Comparison of ENCODE assay signal across 26 cellular contexts in the genomic region with DNA sequence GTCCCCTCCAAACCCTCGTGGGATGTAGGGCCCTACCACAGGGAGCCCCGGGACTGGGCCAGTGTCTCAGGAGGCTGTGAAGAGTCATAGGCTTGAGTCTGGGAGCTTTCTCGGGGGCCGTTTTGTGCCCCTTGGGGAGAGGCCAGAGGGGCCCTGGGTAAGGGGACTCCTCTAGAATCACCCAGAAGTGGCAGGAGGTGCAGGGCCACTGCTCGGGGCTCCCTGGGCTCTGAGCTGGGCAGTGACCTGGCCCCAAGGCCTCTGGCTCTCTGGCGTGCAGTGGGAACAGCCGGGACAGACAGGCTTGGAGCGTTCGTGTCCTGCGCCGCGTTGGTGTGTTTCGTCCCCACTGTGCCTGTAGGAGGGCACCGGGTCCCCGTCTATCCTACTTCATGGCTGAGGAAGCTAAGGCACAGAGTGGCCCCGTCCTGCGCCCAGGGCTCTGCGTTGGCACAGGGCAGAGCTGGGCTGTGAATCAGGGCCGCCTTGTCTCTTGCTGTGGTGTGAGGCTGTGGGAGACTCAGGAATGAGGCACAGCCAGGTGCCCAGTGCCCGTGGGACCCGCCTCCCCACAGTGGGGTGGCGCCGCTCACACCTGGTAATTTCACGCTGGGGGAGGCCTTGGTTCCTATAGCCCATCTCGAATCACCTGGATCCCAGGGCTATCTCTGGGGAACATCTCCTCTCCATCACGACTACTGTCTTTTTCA. TPM values are rescaled to one million over a fixed set of nuclear protein-coding genes. Genes with fewer than 3 reads are reported as not detected.
DNase-seq lines count a peak whose midpoint lies in the region; ATAC-seq and TF ChIP-seq lines count a peak whose summit lies in the region.
"Had no signal": no experiment of that assay in that cellular context is flagged by ENCODE, and none has a peak within 500 bp of the region (broad histone marks: within the 10 kb centered on the region; RNA-seq: fewer than 3 reads in every experiment).

No MANE protein-coding gene starts in this region.

- peak; percentile 0 for DNase-seq in stimulated activated CD4-positive, alpha-beta T cell treated with anti-CD3 and anti-CD28 coated beads, Interleukin-1b, Interleukin-23, amount 100 ng/mL, for 48 hours
- no peak for DNase-seq in stimulated activated CD4-positive, alpha-beta T cell treated with anti-CD3 and anti-CD28 coated beads, Interleukin-2, amount 100 ng/mL, for 24 hours
- peak; percentile 16 for DNase-seq in glutamatergic neuron
- DNase-seq in nephron progenitor cell, result peak; percentile 4
- DNase-seq in upper lobe of right lung, result peak; percentile 60
- DNase-seq in immature natural killer cell, result no peak
- DNase-seq in NCI-H1436 (lab: John Stamatoyannopoulos, UW), result no peak
- DNase-seq: activated CD4-positive, alpha-beta T cell treated with anti-CD3 and anti-CD28 coated beads, Interleukin-2, amount 50 U/mL, for 4 hours; activated naive CD4-positive, alpha-beta T cell treated with anti-CD3 and anti-CD28 coated beads for 36 hours; AML-193; DMS79; HCEC 1CT; NCI-H1930; NCI-H2227 treated with DMSO at 0.1 percent for 48 hours; NCI-H82; nucleus accumbens; OCI-M1; stimulated activated CD4-positive, alpha-beta T cell treated with anti-CD3 and anti-CD28 coated beads, Interleukin-2, amount 100 ng/mL, for 48 hours had no signal

- H3K9me3 Mint-ChIP-seq in glutamatergic neuron (ENCODE audit: unreplicated experiment), result peaks cover 1% of the 10 kb centered on the region
- no peaks in the 10 kb centered on the region for H3K9me3 Mint-ChIP-seq in nephron progenitor cell
- no peaks in the 10 kb centered on the region for H3K9me3 Mint-ChIP-seq in immature natural killer cell
- H3K9me3 Mint-ChIP-seq: activated naive CD4-positive, alpha-beta T cell treated with anti-CD3 and anti-CD28 coated beads for 36 hours; stimulated activated naive CD8-positive, alpha-beta T cell treated with anti-CD3 and anti-CD28 coated beads, Interleukin-15, amount 100 ng/mL, for 72 hours had no signal

- no peak overlapping the region for H3K4me3 ChIP-seq in upper lobe of right lung
- H3K4me3 ChIP-seq: left lung, SJCRH30 had no signal

- peaks cover 17% of the 10 kb centered on the region for H3K27me3 Mint-ChIP-seq in glutamatergic neuron (ENCODE audit: unreplicated experiment)
- peaks cover 55% of the 10 kb centered on the region for H3K27me3 Mint-ChIP-seq in nephron progenitor cell (ENCODE audit: low read depth, poor library complexity)
- peaks cover 4 to 9% (median 8%) of the 10 kb centered on the region in 3 donors for H3K27me3 Mint-ChIP-seq in immature natural killer cell (ENCODE audit: low read depth in 3 of 3)

- intact Hi-C loops in upper lobe of right lung (cut with DNase I), result no loop called here

- H3K4me3 Mint-ChIP-seq in glutamatergic neuron (ENCODE audit: unreplicated experiment), result no peak overlapping the region
- no peak overlapping the region for H3K4me3 Mint-ChIP-seq in nephron progenitor cell
- no peak overlapping the region for H3K4me3 Mint-ChIP-seq in immature natural killer cell
- H3K4me3 Mint-ChIP-seq: activated naive CD4-positive, alpha-beta T cell treated with anti-CD3 and anti-CD28 coated beads for 36 hours had no signal

- H3K4me1 Mint-ChIP-seq in glutamatergic neuron (ENCODE audit: low read depth, unreplicated experiment) (no peaks in the 10 kb centered on the region), nephron progenitor cell (peaks cover 4% of the 10 kb centered on the region), immature natural killer cell (no peaks in the 10 kb centered on the region)

- no peaks in the 10 kb centered on the region for H3K9me3 ChIP-seq in upper lobe of right lung
- H3K9me3 ChIP-seq: left lung, SJCRH30 had no signal

- H3K27ac Mint-ChIP-seq in glutamatergic neuron (ENCODE audit: unreplicated experiment), result no peak overlapping the region
- no peak overlapping the region for H3K27ac Mint-ChIP-seq in nephron progenitor cell
- H3K27ac Mint-ChIP-seq in immature natural killer cell, result no peak overlapping the region
- H3K27ac Mint-ChIP-seq: activated naive CD4-positive, alpha-beta T cell treated with anti-CD3 and anti-CD28 coated beads for 36 hours; T-helper 17 cell had no signal

- peaks cover 36% of the 10 kb centered on the region for H3K27me3 ChIP-seq in upper lobe of right lung

- ATAC-seq in upper lobe of right lung (no peak), GM19351 (IDR thresholded peaks at IDR 0.05; ENCODE audit: unreplicated experiment) (no peak)
- ATAC-seq: left lung; stimulated activated naive CD8-positive, alpha-beta T cell treated with anti-CD3 and anti-CD28 coated beads, Interleukin-15, amount 100 ng/mL, for 72 hours; T-helper 17 cell had no signal

- no peak for TF ChIP-seq CTCF in glutamatergic neuron (IDR thresholded peaks at IDR 0.05; ENCODE audit: partially characterized antibody, unreplicated experiment)
- no peak for TF ChIP-seq CTCF in nephron progenitor cell (IDR thresholded peaks at IDR 0.05)
- no peak for TF ChIP-seq CTCF in upper lobe of right lung (IDR thresholded peaks at IDR 0.05)

- no peak overlapping the region for H3K27ac ChIP-seq in upper lobe of right lung
- H3K27ac ChIP-seq: left lung, SJCRH30 had no signal

- H3K36me3 Mint-ChIP-seq in glutamatergic neuron (ENCODE audit: unreplicated experiment), result no peaks in the 10 kb centered on the region
- H3K36me3 Mint-ChIP-seq in nephron progenitor cell (ENCODE audit: low read depth), result no peaks in the 10 kb centered on the region
- no peaks in the 10 kb centered on the region for H3K36me3 Mint-ChIP-seq in immature natural killer cell

- no peaks in the 10 kb centered on the region for H3K4me1 ChIP-seq in upper lobe of right lung
- H3K4me1 ChIP-seq: SJCRH30 had no signal

- H3K36me3 ChIP-seq in upper lobe of right lung, result no peaks in the 10 kb centered on the region
- H3K36me3 ChIP-seq: left lung, SJCRH30 had no signal

RNA-seq across cellular contexts. Expression of gene KIF26A, which starts 23.8 kb away (rescaled TPM):
- total RNA-seq in glutamatergic neuron (ENCODE audit: unreplicated experiment) (5.9 TPM), upper lobe of right lung (5.9 TPM)
- not detected for polyA plus RNA-seq in immature natural killer cell

RNA-seq across cellular contexts. Expression of gene ASPG, which starts 29.1 kb away (rescaled TPM):
- total RNA-seq in glutamatergic neuron (ENCODE audit: unreplicated experiment), result not detected
- 5.3 TPM for total RNA-seq in upper lobe of right lung
- polyA plus RNA-seq in immature natural killer cell, result not detected
- total RNA-seq: activated naive CD4-positive, alpha-beta T cell treated with anti-CD3 and anti-CD28 coated beads for 36 hours; fibroblast of lung; glomerular endothelial cell; HT1080; T-helper 17 cell had no signal
- polyA plus RNA-seq: fibroblast of lung had no signal

Comparison
In these comparisons a context has a peak if more than half of its experiments do, and no peak if none do; other contexts are left out.
1. DNase-seq: peak in stimulated activated CD4-positive, alpha-beta T cell treated with anti-CD3 and anti-CD28 coated beads, Interleukin-1b, Interleukin-23, amount 100 ng/mL, for 48 hours (single experiment), glutamatergic neuron (single experiment), nephron progenitor cell (single experiment) and upper lobe of right lung (single experiment); none in stimulated activated CD4-positive, alpha-beta T cell treated with anti-CD3 and anti-CD28 coated beads, Interleukin-2, amount 100 ng/mL, for 24 hours (0 of 2), immature natural killer cell (0 of 3) and NCI-H1436 (single experiment).